In the genomic region with DNA sequence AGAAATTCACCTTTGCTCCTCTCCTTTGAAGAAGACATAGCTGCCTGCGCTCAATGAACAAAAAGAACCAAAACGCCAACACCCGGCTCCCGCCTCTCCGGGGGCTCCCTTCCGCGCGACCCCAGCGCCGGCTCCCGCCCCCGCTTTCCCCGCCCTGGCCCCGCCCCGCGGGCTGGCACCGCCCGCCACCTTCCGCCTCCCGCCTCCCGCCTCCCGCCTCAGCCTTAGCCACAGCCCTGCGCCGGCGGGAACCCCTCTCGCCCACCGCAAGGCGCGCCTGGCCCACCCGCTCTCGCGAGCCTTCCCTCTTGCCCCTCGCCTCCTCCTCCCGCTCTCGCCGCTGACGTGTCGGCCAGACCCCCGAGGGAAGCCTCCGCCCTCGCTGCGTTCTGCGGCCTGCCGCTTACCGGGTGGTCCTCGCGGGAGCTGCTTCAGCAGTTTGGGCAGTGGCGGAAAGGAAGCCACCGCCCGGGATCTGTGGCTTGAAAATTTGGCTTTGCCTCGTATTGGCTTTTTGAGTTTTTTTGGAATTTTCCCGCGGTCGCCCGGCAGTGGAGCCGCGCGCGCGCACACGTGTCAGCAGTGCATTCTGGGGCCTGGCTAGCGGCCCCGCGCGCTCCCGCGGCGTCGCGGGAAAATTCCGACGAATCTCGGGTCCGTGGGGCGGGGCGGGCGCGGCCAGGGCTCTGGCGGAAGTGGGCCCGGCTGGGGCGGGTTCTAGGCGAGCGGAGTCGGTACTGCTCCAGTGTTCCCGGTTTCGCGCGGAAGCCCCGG, we compare ENCODE assay signal across 1 cellular context.
TF ChIP-seq lines count a peak whose summit lies in the region.

A gene with protein sequence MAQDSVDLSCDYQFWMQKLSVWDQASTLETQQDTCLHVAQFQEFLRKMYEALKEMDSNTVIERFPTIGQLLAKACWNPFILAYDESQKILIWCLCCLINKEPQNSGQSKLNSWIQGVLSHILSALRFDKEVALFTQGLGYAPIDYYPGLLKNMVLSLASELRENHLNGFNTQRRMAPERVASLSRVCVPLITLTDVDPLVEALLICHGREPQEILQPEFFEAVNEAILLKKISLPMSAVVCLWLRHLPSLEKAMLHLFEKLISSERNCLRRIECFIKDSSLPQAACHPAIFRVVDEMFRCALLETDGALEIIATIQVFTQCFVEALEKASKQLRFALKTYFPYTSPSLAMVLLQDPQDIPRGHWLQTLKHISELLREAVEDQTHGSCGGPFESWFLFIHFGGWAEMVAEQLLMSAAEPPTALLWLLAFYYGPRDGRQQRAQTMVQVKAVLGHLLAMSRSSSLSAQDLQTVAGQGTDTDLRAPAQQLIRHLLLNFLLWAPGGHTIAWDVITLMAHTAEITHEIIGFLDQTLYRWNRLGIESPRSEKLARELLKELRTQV (minus strand): TSS at position 591 of the 774 bp plus-strand sequence. CDS start 68,418 bp downstream, outside the sequence.

TF ChIP-seq in IMR-90, 13 proteins besides CTCF, POLR2A, EP300 and RAD21:
- TF ChIP-seq CEBPB (IDR thresholded peaks at IDR 0.05; ENCODE audit: low read depth, low read length), result no peak
- TF ChIP-seq, protein P1, sequence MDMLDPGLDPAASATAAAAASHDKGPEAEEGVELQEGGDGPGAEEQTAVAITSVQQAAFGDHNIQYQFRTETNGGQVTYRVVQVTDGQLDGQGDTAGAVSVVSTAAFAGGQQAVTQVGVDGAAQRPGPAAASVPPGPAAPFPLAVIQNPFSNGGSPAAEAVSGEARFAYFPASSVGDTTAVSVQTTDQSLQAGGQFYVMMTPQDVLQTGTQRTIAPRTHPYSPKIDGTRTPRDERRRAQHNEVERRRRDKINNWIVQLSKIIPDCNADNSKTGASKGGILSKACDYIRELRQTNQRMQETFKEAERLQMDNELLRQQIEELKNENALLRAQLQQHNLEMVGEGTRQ (IDR thresholded peaks at IDR 0.05; ENCODE audit: low read depth, low read length), result peak; percentile 61
- peak; percentile 76 for TF ChIP-seq BHLHE40 (IDR thresholded peaks at IDR 0.05; ENCODE audit: low read depth, low read length)
- TF ChIP-seq MAZ (IDR thresholded peaks at IDR 0.05; ENCODE audit: borderline replicate concordance, low read depth, low read length), result peak; percentile 24; the same call in 1 of the 2 replicates
- no peak for TF ChIP-seq SMC3 (IDR thresholded peaks at IDR 0.05; ENCODE audit: low read depth, low read length)
- no peak for TF ChIP-seq CHD1 (IDR thresholded peaks at IDR 0.05; ENCODE audit: low read depth, low read length)
- TF ChIP-seq, protein P2, sequence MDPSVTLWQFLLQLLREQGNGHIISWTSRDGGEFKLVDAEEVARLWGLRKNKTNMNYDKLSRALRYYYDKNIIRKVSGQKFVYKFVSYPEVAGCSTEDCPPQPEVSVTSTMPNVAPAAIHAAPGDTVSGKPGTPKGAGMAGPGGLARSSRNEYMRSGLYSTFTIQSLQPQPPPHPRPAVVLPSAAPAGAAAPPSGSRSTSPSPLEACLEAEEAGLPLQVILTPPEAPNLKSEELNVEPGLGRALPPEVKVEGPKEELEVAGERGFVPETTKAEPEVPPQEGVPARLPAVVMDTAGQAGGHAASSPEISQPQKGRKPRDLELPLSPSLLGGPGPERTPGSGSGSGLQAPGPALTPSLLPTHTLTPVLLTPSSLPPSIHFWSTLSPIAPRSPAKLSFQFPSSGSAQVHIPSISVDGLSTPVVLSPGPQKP (IDR thresholded peaks at IDR 0.05; ENCODE audit: borderline replicate concordance, low read depth, low read length), result no peak
- no peak for TF ChIP-seq RCOR1 (IDR thresholded peaks at IDR 0.05; ENCODE audit: insufficient replicate concordance, low read length)
- TF ChIP-seq NFE2L2 (IDR thresholded peaks at IDR 0.05; ENCODE audit: low read depth, low read length), result no peak
- no peak for TF ChIP-seq FOS (IDR thresholded peaks at IDR 0.05; ENCODE audit: low read depth, low read length)
- TF ChIP-seq MAFK (IDR thresholded peaks at IDR 0.05; ENCODE audit: low read depth, low read length), result no peak
- 0 out of 2 replicates have a peak, but pooled peaks have one; percentile 72 for TF ChIP-seq MXI1 (IDR thresholded peaks at IDR 0.05; ENCODE audit: borderline replicate concordance, low read depth, low read length)
